In the genomic region with DNA sequence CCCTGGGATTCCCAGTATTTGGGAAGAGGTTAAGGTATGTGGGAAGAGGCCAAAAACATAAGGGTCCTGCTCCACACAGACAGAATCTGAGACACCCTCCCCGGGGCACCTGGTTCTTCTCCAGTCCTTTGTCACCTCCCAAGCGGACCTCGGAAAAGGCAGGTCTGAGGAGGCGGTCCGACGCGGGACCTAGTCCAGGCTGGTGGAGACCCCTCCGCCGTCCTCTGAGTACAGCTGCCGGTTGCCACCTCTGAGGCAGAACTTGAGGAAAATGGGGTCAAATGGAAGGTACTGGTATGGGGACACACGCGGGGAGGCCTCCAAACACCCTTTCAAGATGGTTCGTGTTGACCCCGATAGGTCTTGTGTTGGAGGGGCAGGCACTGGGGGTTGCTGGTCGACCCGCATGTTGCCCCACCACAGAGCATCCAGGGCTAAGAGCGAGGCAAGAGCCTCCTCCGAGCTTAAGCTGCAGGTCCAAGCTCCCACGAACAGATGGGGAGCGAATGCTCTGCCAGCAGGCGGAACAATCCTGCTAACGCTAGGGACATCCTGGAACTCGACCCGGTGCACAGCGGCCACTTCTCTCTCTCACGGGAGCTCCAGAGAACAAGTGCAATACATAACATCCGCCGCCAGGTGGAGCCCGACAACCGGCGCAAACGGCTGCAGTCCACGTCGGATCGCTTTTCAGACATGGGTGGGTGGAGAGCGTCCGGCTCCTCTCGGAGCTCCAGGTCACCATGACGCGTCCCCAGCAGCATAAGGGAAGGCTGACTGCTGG, we compare ENCODE assay signal across 8 cellular contexts.
DNase-seq lines count a peak whose midpoint lies in the region; ATAC-seq and TF ChIP-seq lines count a peak whose summit lies in the region.
"Not testable (repeated sequence)": the region's sequence is repeated elsewhere in the genome, so short reads cannot be mapped to it uniquely, and the experiment has no call there.

No MANE protein-coding gene starts in this region.

- 41% methylated on average over 38 of the region's 40 CpGs for WGBS in prostate gland

- not testable (repeated sequence) for H3K4me3 ChIP-seq in WI38 (ENCODE audit: low read depth, low read length); prostate gland
- peak overlapping the region in 1 of 2 donors; percentile 29 for H3K4me3 ChIP-seq in tibial artery

- not testable (repeated sequence) for H3K9me3 ChIP-seq in prostate gland, tibial artery

- not testable (repeated sequence) for H3K9me3 Mint-ChIP-seq in brain

- ATAC-seq in HG03378 (IDR thresholded peaks at IDR 0.05; ENCODE audit: unreplicated experiment): peak; percentile 83

- not testable (repeated sequence) for H3K27ac Mint-ChIP-seq in brain

- DNase-seq in GM10266 (ENCODE audit: extremely low spot score) (peak; percentile 58), NCI-H345 (lab: John Stamatoyannopoulos, UW) (peak; percentile 71), hepatic stellate cell (ENCODE audit: low spot score) (peak; percentile 57), prostate gland (ENCODE audit: low spot score) (peak; percentile 73), tibial artery (peak; percentile 66 to 83)

- intact Hi-C loops in prostate gland (cut with DNase I); tibial artery (cut with DNase I; ENCODE audit: low total_unique reads): not testable (repeated sequence)

- H3K4me1 Mint-ChIP-seq in brain: not testable (repeated sequence)

- H3K27me3 ChIP-seq in prostate gland (replicated peaks; ENCODE audit: insufficient read depth); tibial artery: not testable (repeated sequence)

- H3K36me3 Mint-ChIP-seq in brain: not testable (repeated sequence)

- peak overlapping the region in 3 of 5 experiments; percentile 20 to 65 (median 61) for H3K4me3 Mint-ChIP-seq in brain

- TF ChIP-seq CTCF in GM10266 (IDR thresholded peaks at IDR 0.05; ENCODE audit: control insufficient read depth, insufficient read depth, low read depth, missing control alignments) (peak; percentile 78), WI38 (IDR thresholded peaks at IDR 0.05; ENCODE audit: low read depth, low read length) (peak; percentile 48), brain (conservative IDR thresholded peaks at IDR 0.05) (peak; percentile 68 to 82), prostate gland (IDR thresholded peaks at IDR 0.05) (peak; percentile 52 to 84 (median 76)), tibial artery (IDR thresholded peaks at IDR 0.05) (peak; percentile 76 to 78)

- not testable (repeated sequence) for H3K27me3 Mint-ChIP-seq in brain

- not testable (repeated sequence) for H3K4me1 ChIP-seq in prostate gland (replicated peaks); tibial artery

- H3K36me3 ChIP-seq in prostate gland, tibial artery: not testable (repeated sequence)

- H3K27ac ChIP-seq in prostate gland, tibial artery: not testable (repeated sequence)

- not testable (repeated sequence) for TF ChIP-seq POLR2A in prostate gland (IDR thresholded peaks at IDR 0.05)
